Comparison of ENCODE assay signal across 17 cellular contexts in genomic region chr7:107933386-107934013, GRCh38. TPM values are rescaled to one million over a fixed set of nuclear protein-coding genes. Genes with fewer than 3 reads are reported as not detected.
DNase-seq lines count a peak whose midpoint lies in the region; ATAC-seq and TF ChIP-seq lines count a peak whose summit lies in the region.
"Had no signal": no experiment of that assay in that cellular context is flagged by ENCODE, and none has a peak within 500 bp of the region (broad histone marks: within the 10 kb centered on the region; RNA-seq: fewer than 3 reads in every experiment).

No MANE protein-coding gene starts in this region.

- no peaks in the 10 kb centered on the region for H3K27me3 ChIP-seq in cardiac muscle cell
- H3K27me3 ChIP-seq in mesendoderm (ENCODE audit: insufficient read depth, low read length, poor library complexity): no peaks in the 10 kb centered on the region
- H3K27me3 ChIP-seq in transverse colon: no peaks in the 10 kb centered on the region
- H3K27me3 ChIP-seq in gastrocnemius medialis: no peaks in the 10 kb centered on the region
- H3K27me3 ChIP-seq: left lung, upper lobe of left lung had no signal

- no peaks in the 10 kb centered on the region for H3K79me1 ChIP-seq in mesendoderm (ENCODE audit: low read length)

- TF ChIP-seq POLR2A in transverse colon (IDR thresholded peaks at IDR 0.05) (no peak), gastrocnemius medialis (IDR thresholded peaks at IDR 0.05) (no peak)

- H3K9ac ChIP-seq in mesendoderm (ENCODE audit: low read length): no peak overlapping the region

- H2BK5ac ChIP-seq in mesendoderm (ENCODE audit: low read length): no peak overlapping the region

- H4K5ac ChIP-seq in mesendoderm (ENCODE audit: low read length): no peak overlapping the region

- H3K18ac ChIP-seq in mesendoderm (ENCODE audit: low read length): no peak overlapping the region

- H2BK15ac ChIP-seq in mesendoderm (replicated peaks; ENCODE audit: low read depth): no peak overlapping the region

- H3K4me1 ChIP-seq in cardiac muscle cell (ENCODE audit: low read depth) (peaks cover 19% of the 10 kb centered on the region), mesendoderm (ENCODE audit: control insufficient read depth, low read depth, low read length) (peaks cover 6% of the 10 kb centered on the region), transverse colon (peaks cover 7 to 31% (median 10%) of the 10 kb centered on the region in 4 donors), gastrocnemius medialis (peaks cover 15 to 23% of the 10 kb centered on the region in 2 donors)

- no peak for TF ChIP-seq EP300 in transverse colon (IDR thresholded peaks at IDR 0.05; ENCODE audit: low read depth)

- H3K27me3 Mint-ChIP-seq in brain: no peaks in the 10 kb centered on the region
- H3K27me3 Mint-ChIP-seq: activated CD4-positive, alpha-beta memory T cell treated with anti-CD3 and anti-CD28 coated beads, Interleukin-2, amount 10 ng/mL, durations not matched to agents 7 days and 5 days; effector memory CD8-positive, alpha-beta T cell had no signal

- H4K8ac ChIP-seq in mesendoderm (ENCODE audit: low read depth, low read length): no peak overlapping the region

- H3K56ac ChIP-seq in mesendoderm (ENCODE audit: low read length): no peak overlapping the region

- H3K23ac ChIP-seq in mesendoderm (ENCODE audit: low read length): no peak overlapping the region

- DNase-seq in cardiac muscle cell (ENCODE audit: low read depth in 1 of 2, low spot score in 1 of 2) (no peak), left cardiac atrium (no peak), mesendoderm (peak; percentile 48), transverse colon (no peak), GOT3 (lab: John Stamatoyannopoulos, UW) (no peak), gastrocnemius medialis (no peak)
- DNase-seq: activated CD4-positive, alpha-beta memory T cell treated with anti-CD3 and anti-CD28 coated beads, Interleukin-2, amount 10 ng/mL, durations not matched to agents 7 days and 5 days; activated effector memory CD4-positive, alpha-beta T cell treated with anti-CD3 and anti-CD28 coated beads, Interleukin-2, amount 50 U/mL, for 16 hours; effector memory CD8-positive, alpha-beta T cell; left lung; NCI-H1092 treated with DMSO at 0.1 percent for 48 hours; NCI-H510A; stimulated activated CD8-positive, alpha-beta memory T cell treated with anti-CD3 and anti-CD28 coated beads, Interleukin-4, amount 100 ng/mL, for 48 hours; T-helper 9 cell had no signal

- H3K4ac ChIP-seq in mesendoderm (ENCODE audit: low read depth, low read length): no peak overlapping the region

- H3K36me3 ChIP-seq in cardiac muscle cell (peaks cover 13% of the 10 kb centered on the region), mesendoderm (ENCODE audit: control insufficient read depth, insufficient read depth, low read length) (no peaks in the 10 kb centered on the region), transverse colon (peaks cover 0 to 31% (median 7%) of the 10 kb centered on the region in 4 donors), gastrocnemius medialis (peaks cover 4 to 37% of the 10 kb centered on the region in 2 donors)

- no peak overlapping the region for H3K4me3 Mint-ChIP-seq in brain
- H3K4me3 Mint-ChIP-seq: activated CD4-positive, alpha-beta memory T cell treated with anti-CD3 and anti-CD28 coated beads, Interleukin-2, amount 10 ng/mL, durations not matched to agents 7 days and 5 days; effector memory CD8-positive, alpha-beta T cell had no signal

- H3K27ac Mint-ChIP-seq in brain: peak overlapping the region in 4 of 5 experiments; percentile 39 to 69 (median 62)
- H3K27ac Mint-ChIP-seq: activated CD4-positive, alpha-beta memory T cell treated with anti-CD3 and anti-CD28 coated beads, Interleukin-2, amount 10 ng/mL, durations not matched to agents 7 days and 5 days had no signal

- H2BK120ac ChIP-seq in mesendoderm (ENCODE audit: low read depth, low read length): no peak overlapping the region

- H3K9me3 ChIP-seq in cardiac muscle cell (ENCODE audit: low read depth) (no peaks in the 10 kb centered on the region), transverse colon (no peaks in the 10 kb centered on the region), gastrocnemius medialis (no peaks in the 10 kb centered on the region)
- H3K9me3 ChIP-seq: left lung, upper lobe of left lung had no signal

- peaks cover 68% of the 10 kb centered on the region for H3K4me1 Mint-ChIP-seq in brain
- H3K4me1 Mint-ChIP-seq: activated CD4-positive, alpha-beta memory T cell treated with anti-CD3 and anti-CD28 coated beads, Interleukin-2, amount 10 ng/mL, durations not matched to agents 7 days and 5 days had no signal

- ATAC-seq in left cardiac atrium (no peak), GM21619 (IDR thresholded peaks at IDR 0.05; ENCODE audit: unreplicated experiment) (no peak), gastrocnemius medialis (no peak)
- ATAC-seq: effector memory CD8-positive, alpha-beta T cell; left lung had no signal

- intact Hi-C loops in left cardiac atrium (cut with DNase I): no loop called here
- intact Hi-C loops in transverse colon (cut with DNase I; ENCODE audit: low total_unique reads): loop anchor here (10.0 kb wide), 1 partner anchor 71 kb away; the partner anchor contains the start of gene LAMB1
- intact Hi-C loops in gastrocnemius medialis (cut with DNase I; ENCODE audit: low total_unique reads): no loop called here

- H2AK5ac ChIP-seq in mesendoderm (ENCODE audit: low read length): no peak overlapping the region

- no peaks in the 10 kb centered on the region for H3K79me2 ChIP-seq in mesendoderm (ENCODE audit: control insufficient read depth, insufficient read depth, low read length)

- H3K4me3 ChIP-seq in cardiac muscle cell (no peak overlapping the region), mesendoderm (ENCODE audit: low read length) (no peak overlapping the region), transverse colon (no peak overlapping the region), gastrocnemius medialis (no peak overlapping the region)
- H3K4me3 ChIP-seq: left lung, upper lobe of left lung had no signal

- in situ Hi-C loops in transverse colon (cut with MboI; ENCODE audit: low pct_ligation_motif_present in 1 of 4, low pct_unique_long_range_greater_than_20kb in 1 of 4, low sequenced_read_pairs in 3 of 4): no loop called here
- in situ Hi-C loops in gastrocnemius medialis (cut with MboI; ENCODE audit: low sequenced_read_pairs in 4 of 4): no loop called here

- TF ChIP-seq CTCF in cardiac muscle cell (IDR thresholded peaks at IDR 0.05; ENCODE audit: low read depth, low read length) (no peak), brain (conservative IDR thresholded peaks at IDR 0.05) (no peak), transverse colon (IDR thresholded peaks at IDR 0.05) (no peak), gastrocnemius medialis (IDR thresholded peaks at IDR 0.05 in 4 of 5, conservative IDR thresholded peaks at IDR 0.05 in 1 of 5) (no peak)

- H3K36me3 Mint-ChIP-seq in brain: peaks cover 63% of the 10 kb centered on the region

- no peaks in the 10 kb centered on the region for H3K9me3 Mint-ChIP-seq in brain
- H3K9me3 Mint-ChIP-seq: activated CD4-positive, alpha-beta memory T cell treated with anti-CD3 and anti-CD28 coated beads, Interleukin-2, amount 10 ng/mL, durations not matched to agents 7 days and 5 days; effector memory CD8-positive, alpha-beta T cell had no signal

- H3K4me2 ChIP-seq in mesendoderm (ENCODE audit: low read length): no peak overlapping the region

- no CpG with 5 or more reads among the region's 6 CpGs for WGBS in mesendoderm (ENCODE audit: extremely low coverage, insufficient coverage, low lambda C conversion rate)
- 70 to 73% methylated on average over 6 of the region's 6 CpGs for WGBS in transverse colon (ENCODE audit: low coverage in 1 of 2), 2 donors

- H3K27ac ChIP-seq in cardiac muscle cell (peak overlapping the region; percentile 16), mesendoderm (ENCODE audit: low read depth, low read length) (no peak overlapping the region), transverse colon (peak overlapping the region in 3 of 4 donors; percentile 56 to 78 (median 63)), gastrocnemius medialis (no peak overlapping the region)
- H3K27ac ChIP-seq: left lung, upper lobe of left lung had no signal

RNA-seq across cellular contexts. Expression of gene DLD, which starts 42.5 kb away (rescaled TPM):
- total RNA-seq in cardiac muscle cell (112 and 250 TPM in 2 replicates), left cardiac atrium (100 to 1,000 TPM; 159 to 179 TPM), transverse colon (100 to 1,000 TPM in 3 of 4 donors, 10 to 100 TPM in 1; 46.0 to 131 (median 126) TPM), gastrocnemius medialis (100 to 1,000 TPM; 110 to 157 (median 146) TPM)
- polyA plus RNA-seq in cardiac muscle cell (175 and 199 TPM in 2 replicates), brain (ENCODE audit: insufficient read depth, low read depth, low replicate concordance) (43.7 TPM)
- polyA plus RNA-seq in mesendoderm (2013, experiment 1 of 2): 99.0 TPM
- polyA plus RNA-seq in mesendoderm (2013, experiment 2 of 2): 101 TPM

Comparison
In these comparisons a context has a peak if more than half of its experiments do, and no peak if none do; other contexts are left out.
1. H3K27ac ChIP-seq: peak in cardiac muscle cell (single experiment) and transverse colon (3 of 4); none in mesendoderm (single experiment) and gastrocnemius medialis (0 of 4).